1 cellular context compared by ENCODE assay signal in the genomic region with DNA sequence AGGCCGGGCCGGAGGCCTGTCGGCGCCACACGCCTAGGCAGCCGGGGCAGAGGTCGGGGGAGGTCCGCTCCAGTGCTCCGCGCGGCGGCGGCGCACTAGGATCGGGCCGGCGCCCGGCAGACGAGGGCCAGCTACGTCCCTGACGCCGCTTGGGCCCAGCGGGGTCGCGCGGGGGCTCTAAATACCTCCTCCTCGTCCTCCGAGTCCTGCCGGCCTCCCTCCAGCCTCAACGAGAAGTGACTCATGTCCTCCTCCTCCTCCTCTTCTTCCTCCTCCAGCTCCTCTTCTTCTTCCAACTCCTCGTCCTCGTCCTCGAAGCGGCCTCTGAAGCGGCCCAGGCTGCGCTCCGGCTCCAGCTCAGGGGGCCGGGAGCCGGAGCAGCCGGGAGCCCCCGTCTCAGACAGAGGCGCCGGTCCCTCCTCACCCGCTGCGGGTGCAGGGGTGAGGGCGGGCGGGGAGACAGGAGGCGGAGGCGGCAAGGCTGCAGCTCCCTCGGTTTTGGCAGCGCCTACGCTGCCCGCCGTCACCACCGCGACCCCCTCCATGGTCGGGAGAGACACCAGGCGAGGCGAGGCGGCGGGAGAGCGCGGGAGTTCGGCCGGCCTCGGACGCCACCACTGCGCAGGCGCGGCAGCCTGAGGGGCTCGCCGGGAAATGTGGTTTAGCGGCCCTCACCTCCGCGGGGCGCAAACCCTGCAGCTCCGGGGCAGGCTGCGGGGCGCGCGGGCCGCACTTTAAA.
TF ChIP-seq lines count a peak whose summit lies in the region.

A gene with protein sequence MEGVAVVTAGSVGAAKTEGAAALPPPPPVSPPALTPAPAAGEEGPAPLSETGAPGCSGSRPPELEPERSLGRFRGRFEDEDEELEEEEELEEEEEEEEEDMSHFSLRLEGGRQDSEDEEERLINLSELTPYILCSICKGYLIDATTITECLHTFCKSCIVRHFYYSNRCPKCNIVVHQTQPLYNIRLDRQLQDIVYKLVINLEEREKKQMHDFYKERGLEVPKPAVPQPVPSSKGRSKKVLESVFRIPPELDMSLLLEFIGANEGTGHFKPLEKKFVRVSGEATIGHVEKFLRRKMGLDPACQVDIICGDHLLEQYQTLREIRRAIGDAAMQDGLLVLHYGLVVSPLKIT (minus strand): TSS at position 619 of the 739 bp plus-strand sequence. CDS start 74 bp downstream, at position 545.

TF ChIP-seq in GM23338, 12 proteins besides CTCF, POLR2A, EP300 and RAD21 (continued from another document):
- TF ChIP-seq, protein P1, sequence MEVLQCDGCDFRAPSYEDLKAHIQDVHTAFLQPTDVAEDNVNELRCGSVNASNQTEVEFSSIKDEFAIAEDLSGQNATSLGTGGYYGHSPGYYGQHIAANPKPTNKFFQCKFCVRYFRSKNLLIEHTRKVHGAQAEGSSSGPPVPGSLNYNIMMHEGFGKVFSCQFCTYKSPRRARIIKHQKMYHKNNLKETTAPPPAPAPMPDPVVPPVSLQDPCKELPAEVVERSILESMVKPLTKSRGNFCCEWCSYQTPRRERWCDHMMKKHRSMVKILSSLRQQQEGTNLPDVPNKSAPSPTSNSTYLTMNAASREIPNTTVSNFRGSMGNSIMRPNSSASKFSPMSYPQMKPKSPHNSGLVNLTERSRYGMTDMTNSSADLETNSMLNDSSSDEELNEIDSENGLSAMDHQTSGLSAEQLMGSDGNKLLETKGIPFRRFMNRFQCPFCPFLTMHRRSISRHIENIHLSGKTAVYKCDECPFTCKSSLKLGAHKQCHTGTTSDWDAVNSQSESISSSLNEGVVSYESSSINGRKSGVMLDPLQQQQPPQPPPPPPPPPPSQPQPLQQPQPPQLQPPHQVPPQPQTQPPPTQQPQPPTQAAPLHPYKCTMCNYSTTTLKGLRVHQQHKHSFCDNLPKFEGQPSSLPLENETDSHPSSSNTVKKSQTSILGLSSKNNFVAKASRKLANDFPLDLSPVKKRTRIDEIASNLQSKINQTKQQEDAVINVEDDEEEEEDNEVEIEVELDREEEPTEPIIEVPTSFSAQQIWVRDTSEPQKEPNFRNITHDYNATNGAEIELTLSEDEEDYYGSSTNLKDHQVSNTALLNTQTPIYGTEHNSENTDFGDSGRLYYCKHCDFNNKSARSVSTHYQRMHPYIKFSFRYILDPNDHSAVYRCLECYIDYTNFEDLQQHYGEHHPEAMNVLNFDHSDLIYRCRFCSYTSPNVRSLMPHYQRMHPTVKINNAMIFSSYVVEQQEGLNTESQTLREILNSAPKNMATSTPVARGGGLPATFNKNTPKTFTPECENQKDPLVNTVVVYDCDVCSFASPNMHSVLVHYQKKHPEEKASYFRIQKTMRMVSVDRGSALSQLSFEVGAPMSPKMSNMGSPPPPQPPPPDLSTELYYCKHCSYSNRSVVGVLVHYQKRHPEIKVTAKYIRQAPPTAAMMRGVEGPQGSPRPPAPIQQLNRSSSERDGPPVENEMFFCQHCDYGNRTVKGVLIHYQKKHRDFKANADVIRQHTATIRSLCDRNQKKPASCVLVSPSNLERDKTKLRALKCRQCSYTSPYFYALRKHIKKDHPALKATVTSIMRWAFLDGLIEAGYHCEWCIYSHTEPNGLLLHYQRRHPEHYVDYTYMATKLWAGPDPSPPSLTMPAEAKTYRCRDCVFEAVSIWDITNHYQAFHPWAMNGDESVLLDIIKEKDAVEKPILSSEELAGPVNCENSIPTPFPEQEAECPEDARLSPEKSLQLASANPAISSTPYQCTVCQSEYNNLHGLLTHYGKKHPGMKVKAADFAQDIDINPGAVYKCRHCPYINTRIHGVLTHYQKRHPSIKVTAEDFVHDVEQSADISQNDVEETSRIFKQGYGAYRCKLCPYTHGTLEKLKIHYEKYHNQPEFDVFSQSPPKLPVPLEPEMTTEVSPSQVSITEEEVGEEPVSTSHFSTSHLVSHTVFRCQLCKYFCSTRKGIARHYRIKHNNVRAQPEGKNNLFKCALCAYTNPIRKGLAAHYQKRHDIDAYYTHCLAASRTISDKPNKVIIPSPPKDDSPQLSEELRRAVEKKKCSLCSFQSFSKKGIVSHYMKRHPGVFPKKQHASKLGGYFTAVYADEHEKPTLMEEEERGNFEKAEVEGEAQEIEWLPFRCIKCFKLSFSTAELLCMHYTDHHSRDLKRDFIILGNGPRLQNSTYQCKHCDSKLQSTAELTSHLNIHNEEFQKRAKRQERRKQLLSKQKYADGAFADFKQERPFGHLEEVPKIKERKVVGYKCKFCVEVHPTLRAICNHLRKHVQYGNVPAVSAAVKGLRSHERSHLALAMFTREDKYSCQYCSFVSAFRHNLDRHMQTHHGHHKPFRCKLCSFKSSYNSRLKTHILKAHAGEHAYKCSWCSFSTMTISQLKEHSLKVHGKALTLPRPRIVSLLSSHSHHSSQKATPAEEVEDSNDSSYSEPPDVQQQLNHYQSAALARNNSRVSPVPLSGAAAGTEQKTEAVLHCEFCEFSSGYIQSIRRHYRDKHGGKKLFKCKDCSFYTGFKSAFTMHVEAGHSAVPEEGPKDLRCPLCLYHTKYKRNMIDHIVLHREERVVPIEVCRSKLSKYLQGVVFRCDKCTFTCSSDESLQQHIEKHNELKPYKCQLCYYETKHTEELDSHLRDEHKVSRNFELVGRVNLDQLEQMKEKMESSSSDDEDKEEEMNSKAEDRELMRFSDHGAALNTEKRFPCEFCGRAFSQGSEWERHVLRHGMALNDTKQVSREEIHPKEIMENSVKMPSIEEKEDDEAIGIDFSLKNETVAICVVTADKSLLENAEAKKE (CRISPR knock-in tag; IDR thresholded peaks at IDR 0.05), result no peak
